8 cellular contexts compared by ENCODE assay signal in genomic region chr1:21149430-21149861, GRCh38. TPM values are rescaled to one million over a fixed set of nuclear protein-coding genes. Genes with fewer than 3 reads are reported as not detected.
A peak's percentile ranks its signal among the peaks of the same experiment; 100 is the strongest.
DNase-seq lines count a peak whose midpoint lies in the region; ATAC-seq and TF ChIP-seq lines count a peak whose summit lies in the region.

No MANE protein-coding gene starts in this region.

- peaks cover 16% of the 10 kb centered on the region for H3K4me1 ChIP-seq in mucosa of descending colon (ENCODE audit: low read depth)
- peaks cover 3% of the 10 kb centered on the region for H3K4me1 ChIP-seq in testis

- no peak overlapping the region for H3K27ac Mint-ChIP-seq in activated naive CD4-positive, alpha-beta T cell treated with anti-CD3 and anti-CD28 coated beads for 36 hours

- no peak for TF ChIP-seq CTCF in dorsolateral prefrontal cortex (IDR thresholded peaks at IDR 0.05 in 54 of 56, conservative IDR thresholded peaks at IDR 0.05 in 2 of 56; ENCODE audit: low read depth in 1 of 56, partially characterized antibody in 56 of 56)
- no peak for TF ChIP-seq CTCF in mucosa of descending colon (IDR thresholded peaks at IDR 0.05)
- no peak for TF ChIP-seq CTCF in testis (IDR thresholded peaks at IDR 0.05)

- CTCF ChIA-PET in activated naive CD4-positive, alpha-beta T cell treated with anti-CD3 and anti-CD28 coated beads for 36 hours (lab: Charles Lee), result interaction anchor here (0.6 kb wide), 1 partner anchor 78 kb away, joined by 3 read pairs; no protein-coding TSS in a partner anchor

- ATAC-seq in mucosa of descending colon (peak; percentile 97), GM18868 (IDR thresholded peaks at IDR 0.05; ENCODE audit: unreplicated experiment) (no peak)

- no peaks in the 10 kb centered on the region for H3K9me3 Mint-ChIP-seq in activated naive CD4-positive, alpha-beta T cell treated with anti-CD3 and anti-CD28 coated beads for 36 hours

- intact Hi-C loops in dorsolateral prefrontal cortex (cut with DNase I), result no loop called here
- intact Hi-C loops in mucosa of descending colon (cut with DNase I, micrococcal nuclease), result no loop called here
- intact Hi-C loops in testis (cut with DNase I; ENCODE audit: low total_unique reads), result no loop called here
- intact Hi-C loops in activated naive CD4-positive, alpha-beta T cell treated with anti-CD3 and anti-CD28 coated beads for 36 hours (cut with micrococcal nuclease), result no loop called here

- no peak for TF ChIP-seq POLR2A in testis (IDR thresholded peaks at IDR 0.05)

- H3K27me3 Mint-ChIP-seq in activated naive CD4-positive, alpha-beta T cell treated with anti-CD3 and anti-CD28 coated beads for 36 hours (ENCODE audit: low read depth), result no peaks in the 10 kb centered on the region

- H3K36me3 Mint-ChIP-seq in activated naive CD4-positive, alpha-beta T cell treated with anti-CD3 and anti-CD28 coated beads for 36 hours (ENCODE audit: low read depth), result peaks cover 10% of the 10 kb centered on the region

- H3K36me3 ChIP-seq in mucosa of descending colon (ENCODE audit: low read depth) (no peaks in the 10 kb centered on the region), testis (ENCODE audit: low read depth, missing control alignments) (no peaks in the 10 kb centered on the region)

- H3K9me3 ChIP-seq in mucosa of descending colon (no peaks in the 10 kb centered on the region), testis (no peaks in the 10 kb centered on the region)

- no peaks in the 10 kb centered on the region for H3K27me3 ChIP-seq in dorsolateral prefrontal cortex
- no peaks in the 10 kb centered on the region for H3K27me3 ChIP-seq in testis

- H3K4me3 Mint-ChIP-seq in activated naive CD4-positive, alpha-beta T cell treated with anti-CD3 and anti-CD28 coated beads for 36 hours, result no peak overlapping the region

- 47 to 53% methylated on average over 3 of the region's 3 CpGs for WGBS in testis, 2 donors

- DNase-seq in AG08395 (ENCODE audit: low spot score) (peak; percentile 71), NCI-H226 (peak; percentile 58), dorsolateral prefrontal cortex (peak in 2 of 10 donors; percentile 21 to 40), mucosa of descending colon (peak in 1 of 3 donors; percentile 57), testis (no peak)
- no peak for DNase-seq in effector CD8-positive, alpha-beta T cell (lab: John Stamatoyannopoulos, UW)
- DNase-seq in activated naive CD4-positive, alpha-beta T cell treated with anti-CD3 and anti-CD28 coated beads for 36 hours, result no peak

- H3K4me1 Mint-ChIP-seq in activated naive CD4-positive, alpha-beta T cell treated with anti-CD3 and anti-CD28 coated beads for 36 hours (ENCODE audit: low read depth), result no peaks in the 10 kb centered on the region

- H3K4me3 ChIP-seq in dorsolateral prefrontal cortex (peak overlapping the region in 34 of 59 donors; percentile 2 to 37 (median 22)), mucosa of descending colon (no peak overlapping the region), testis (no peak overlapping the region)

- H3K27ac ChIP-seq in dorsolateral prefrontal cortex (peak overlapping the region; percentile 21 to 96 (median 86)), testis (no peak overlapping the region)

RNA-seq across cellular contexts. Expression of gene EIF4G3, which starts 27.3 kb away (rescaled TPM):
- total RNA-seq in dorsolateral prefrontal cortex, result 100 to 1,000 TPM; 102 to 177 (median 137) TPM
- total RNA-seq in mucosa of descending colon, result 100 to 1,000 TPM in 1 of 3 donors, 10 to 100 TPM in 2; 59.5 to 106 (median 90.8) TPM
- 100 to 1,000 TPM; 146 to 165 TPM for total RNA-seq in testis
- 198 TPM for polyA plus RNA-seq in testis (ENCODE audit: insufficient read depth, low read depth, low replicate concordance)
- 10 to 100 TPM; 44.6 to 48.0 TPM for total RNA-seq in activated naive CD4-positive, alpha-beta T cell treated with anti-CD3 and anti-CD28 coated beads for 36 hours

Comparison
In these comparisons a context has a peak if more than half of its experiments do, and no peak if none do; other contexts are left out.
1. DNase-seq: peak in AG08395 (single experiment) and NCI-H226 (single experiment); none in testis (single experiment), effector CD8-positive, alpha-beta T cell (single experiment) and activated naive CD4-positive, alpha-beta T cell treated with anti-CD3 and anti-CD28 coated beads for 36 hours (single experiment).
2. H3K27ac ChIP-seq: peak in dorsolateral prefrontal cortex (59 of 59); none in testis (0 of 2).
3. H3K4me3 ChIP-seq: peak in dorsolateral prefrontal cortex (34 of 59); none in mucosa of descending colon (single experiment) and testis (0 of 2).